Comparison of ENCODE assay signal across 1 cellular context in the genomic region with DNA sequence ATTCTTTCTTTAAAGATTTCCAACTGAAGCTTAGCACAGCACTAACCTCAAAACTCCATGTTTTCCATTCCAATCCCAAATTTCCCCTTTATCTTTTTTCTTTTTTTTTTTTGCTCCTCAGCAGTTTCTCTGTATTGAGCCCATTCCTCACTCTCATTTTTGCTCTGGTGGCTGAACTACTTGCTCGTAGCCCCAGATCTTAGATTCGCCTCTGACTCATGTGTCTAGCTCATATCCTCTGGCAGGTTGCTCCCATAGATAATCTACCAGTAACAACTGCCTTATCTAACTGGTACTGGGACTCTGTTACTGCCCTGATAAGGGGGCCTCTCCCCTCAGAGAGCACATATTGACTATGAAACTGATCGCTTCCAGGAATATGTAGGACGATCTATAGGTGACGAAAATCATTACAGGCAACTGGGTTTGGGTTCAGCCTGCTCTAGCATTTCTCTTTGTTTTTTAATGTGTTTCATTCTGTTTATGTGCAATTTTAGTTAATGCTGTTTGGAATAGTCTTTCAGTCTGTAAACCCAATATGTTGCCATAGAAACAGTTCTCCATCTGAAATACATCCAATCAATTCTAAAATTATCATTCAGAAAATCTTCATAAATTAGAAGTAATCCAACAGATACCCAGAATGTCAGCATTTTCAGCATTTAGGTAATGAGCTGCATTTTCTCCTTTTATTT.
TF ChIP-seq lines count a peak whose summit lies in the region.

No MANE protein-coding gene starts in this region.

TF ChIP-seq in GM23338, 12 proteins besides CTCF, POLR2A, EP300 and RAD21 (continued from another document):
- TF ChIP-seq, protein P1, sequence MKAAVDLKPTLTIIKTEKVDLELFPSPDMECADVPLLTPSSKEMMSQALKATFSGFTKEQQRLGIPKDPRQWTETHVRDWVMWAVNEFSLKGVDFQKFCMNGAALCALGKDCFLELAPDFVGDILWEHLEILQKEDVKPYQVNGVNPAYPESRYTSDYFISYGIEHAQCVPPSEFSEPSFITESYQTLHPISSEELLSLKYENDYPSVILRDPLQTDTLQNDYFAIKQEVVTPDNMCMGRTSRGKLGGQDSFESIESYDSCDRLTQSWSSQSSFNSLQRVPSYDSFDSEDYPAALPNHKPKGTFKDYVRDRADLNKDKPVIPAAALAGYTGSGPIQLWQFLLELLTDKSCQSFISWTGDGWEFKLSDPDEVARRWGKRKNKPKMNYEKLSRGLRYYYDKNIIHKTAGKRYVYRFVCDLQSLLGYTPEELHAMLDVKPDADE (IDR thresholded peaks at IDR 0.05) = no peak
- TF ChIP-seq ZNF114 (CRISPR knock-in tag; IDR thresholded peaks at IDR 0.05) (no peak), ZNF331 (CRISPR knock-in tag; IDR thresholded peaks at IDR 0.05; ENCODE audit: low read depth) (no peak), POLR2AphosphoS5 (IDR thresholded peaks at IDR 0.05; ENCODE audit: low read depth) (no peak)
